Comparison of ENCODE assay signal across 8 cellular contexts in the genomic region with DNA sequence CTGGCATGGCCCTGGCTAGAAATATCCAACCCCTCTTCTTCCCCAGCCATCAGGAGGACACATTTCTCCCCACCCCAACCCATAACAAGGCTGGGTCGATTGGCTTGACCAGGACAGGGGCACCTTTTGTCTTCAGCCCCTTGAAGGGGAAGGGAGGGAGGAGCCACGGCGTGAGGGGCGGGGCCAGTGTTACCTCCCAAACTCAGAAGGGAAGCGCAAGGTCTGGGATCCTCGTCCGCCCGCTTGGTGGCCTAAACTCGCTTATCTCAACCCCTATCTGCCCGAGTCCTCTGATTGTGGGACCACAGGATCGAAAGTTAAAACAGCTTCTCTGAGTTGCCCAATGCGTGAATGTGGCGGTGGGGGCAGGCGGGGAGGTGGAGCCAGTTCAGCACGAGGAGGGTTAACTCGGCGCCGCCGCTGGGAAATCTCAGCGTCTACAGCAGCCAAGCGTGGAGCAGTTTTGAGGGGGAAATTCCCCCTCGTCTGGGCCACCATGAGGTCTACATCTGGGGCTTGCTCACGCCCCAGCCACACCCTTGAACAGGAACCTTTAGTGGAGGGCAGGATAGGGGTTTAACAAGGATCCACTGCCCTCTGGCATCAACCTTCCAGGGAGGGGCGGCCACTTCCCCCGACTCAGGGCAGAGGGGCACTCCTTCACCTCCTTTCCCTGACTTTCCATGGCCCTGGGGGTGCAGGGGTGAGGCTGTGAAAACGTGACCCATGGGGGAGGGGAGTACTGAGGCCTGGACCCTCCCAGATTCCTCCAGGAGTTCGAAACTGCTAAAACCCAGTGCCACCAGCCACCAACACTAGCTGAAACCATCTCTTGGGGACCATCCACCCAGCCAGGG. TPM values are rescaled to one million over a fixed set of nuclear protein-coding genes. Genes with fewer than 3 reads are reported as not detected.
DNase-seq lines count a peak whose midpoint lies in the region; ATAC-seq and TF ChIP-seq lines count a peak whose summit lies in the region.

No MANE protein-coding gene starts in this region.

- peak overlapping the region; percentile 95 for H3K27ac Mint-ChIP-seq in activated CD8-positive, alpha-beta T cell treated with anti-CD3 and anti-CD28 coated beads, Interleukin-2, amount 10 ng/mL, durations not matched to agents 7 days and 5 days
- peak overlapping the region; percentile 85 to 95 for H3K27ac Mint-ChIP-seq in stimulated activated naive CD8-positive, alpha-beta T cell treated with anti-CD3 and anti-CD28 coated beads, Interleukin-15, amount 100 ng/mL, for 72 hours

- peaks cover 19% of the 10 kb centered on the region for H3K79me2 ChIP-seq in DND-41 (ENCODE audit: insufficient read depth, low read length)

- H3K36me3 ChIP-seq in DND-41 (ENCODE audit: insufficient read depth, low read length) = peaks cover 19% of the 10 kb centered on the region

- no peak for TF ChIP-seq CTCF in DND-41 (IDR thresholded peaks at IDR 0.05; ENCODE audit: borderline replicate concordance, extremely low read depth, low read length, poor library complexity, severe bottlenecking)
- no peak for TF ChIP-seq CTCF in NB4 (IDR thresholded peaks at IDR 0.05; ENCODE audit: low read depth, low read length)

- peak; percentile 74 for DNase-seq in DND-41
- DNase-seq in NB4 (ENCODE audit: low read depth) = peak; percentile 96
- DNase-seq in activated CD8-positive, alpha-beta T cell treated with anti-CD3 and anti-CD28 coated beads, Interleukin-2, amount 10 ng/mL, durations not matched to agents 7 days and 5 days = peak; percentile 89
- peak; percentile 56 for DNase-seq in epidermal melanocyte (ENCODE audit: insufficient read length, low spot score)
- DNase-seq in myocyte (ENCODE audit: low read depth) = peak; percentile 58
- peak; percentile 65 to 80 for DNase-seq in stimulated activated naive CD8-positive, alpha-beta T cell treated with anti-CD3 and anti-CD28 coated beads, Interleukin-15, amount 100 ng/mL, for 72 hours
- DNase-seq in Ammon's horn (ENCODE audit: low spot score) = no peak

- CTCF ChIA-PET in activated CD8-positive, alpha-beta T cell treated with anti-CD3 and anti-CD28 coated beads, Interleukin-2, amount 10 ng/mL, durations not matched to agents 7 days and 5 days (lab: Charles Lee) = interaction anchor here (1.0 to 11.4 kb wide), 19 partner anchors 12 to 423 kb away, joined by 3 to 233 read pairs (median 19); a partner anchor contains a TSS

- peaks cover 41% of the 10 kb centered on the region for H3K36me3 Mint-ChIP-seq in activated CD8-positive, alpha-beta T cell treated with anti-CD3 and anti-CD28 coated beads, Interleukin-2, amount 10 ng/mL, durations not matched to agents 7 days and 5 days (ENCODE audit: low read depth)

- POLR2A ChIA-PET in activated CD8-positive, alpha-beta T cell treated with anti-CD3 and anti-CD28 coated beads, Interleukin-2, amount 10 ng/mL, durations not matched to agents 7 days and 5 days (lab: Charles Lee) = interaction anchor here (0.6 to 7.1 kb wide), 21 partner anchors 11 to 529 kb away, joined by 3 to 95 read pairs (median 5); a partner anchor contains a TSS

- peaks cover 53% of the 10 kb centered on the region for H3K4me1 Mint-ChIP-seq in activated CD8-positive, alpha-beta T cell treated with anti-CD3 and anti-CD28 coated beads, Interleukin-2, amount 10 ng/mL, durations not matched to agents 7 days and 5 days (ENCODE audit: low read depth)
- peaks cover 62% of the 10 kb centered on the region for H3K4me1 Mint-ChIP-seq in stimulated activated naive CD8-positive, alpha-beta T cell treated with anti-CD3 and anti-CD28 coated beads, Interleukin-15, amount 100 ng/mL, for 72 hours

- no peaks in the 10 kb centered on the region for H3K27me3 ChIP-seq in DND-41 (ENCODE audit: insufficient read depth, low read length, poor library complexity)

- no peaks in the 10 kb centered on the region for H3K9me3 Mint-ChIP-seq in activated CD8-positive, alpha-beta T cell treated with anti-CD3 and anti-CD28 coated beads, Interleukin-2, amount 10 ng/mL, durations not matched to agents 7 days and 5 days (ENCODE audit: insufficient read depth)
- no peaks in the 10 kb centered on the region for H3K9me3 Mint-ChIP-seq in stimulated activated naive CD8-positive, alpha-beta T cell treated with anti-CD3 and anti-CD28 coated beads, Interleukin-15, amount 100 ng/mL, for 72 hours

- peak overlapping the region; percentile 78 for H3K9ac ChIP-seq in DND-41 (ENCODE audit: low read depth, low read length)

- ATAC-seq in DND-41 (ENCODE audit: insufficient read depth, low read depth) = peak; percentile 41
- ATAC-seq in GM21723 (IDR thresholded peaks at IDR 0.05; ENCODE audit: unreplicated experiment) = peak; percentile 43
- peak; percentile 52 for ATAC-seq in activated CD8-positive, alpha-beta T cell treated with anti-CD3 and anti-CD28 coated beads, Interleukin-2, amount 10 ng/mL, durations not matched to agents 7 days and 5 days
- peak; percentile 63 for ATAC-seq in stimulated activated naive CD8-positive, alpha-beta T cell treated with anti-CD3 and anti-CD28 coated beads, Interleukin-15, amount 100 ng/mL, for 72 hours

- peak overlapping the region; percentile 91 for H3K4me3 Mint-ChIP-seq in activated CD8-positive, alpha-beta T cell treated with anti-CD3 and anti-CD28 coated beads, Interleukin-2, amount 10 ng/mL, durations not matched to agents 7 days and 5 days
- H3K4me3 Mint-ChIP-seq in stimulated activated naive CD8-positive, alpha-beta T cell treated with anti-CD3 and anti-CD28 coated beads, Interleukin-15, amount 100 ng/mL, for 72 hours = peak overlapping the region; percentile 85 to 92

- peaks cover 37% of the 10 kb centered on the region for H3K4me1 ChIP-seq in DND-41 (ENCODE audit: insufficient read depth, low read length)

- H3K9me3 ChIP-seq in DND-41 (ENCODE audit: insufficient read depth, low read length, severe bottlenecking) = no peaks in the 10 kb centered on the region

- peak overlapping the region; percentile 99 for H3K4me2 ChIP-seq in DND-41 (ENCODE audit: insufficient read depth, low read length)

- peak overlapping the region; percentile 89 for H2AFZ ChIP-seq in DND-41 (ENCODE audit: low read depth, low read length)

- H3K27me3 Mint-ChIP-seq in activated CD8-positive, alpha-beta T cell treated with anti-CD3 and anti-CD28 coated beads, Interleukin-2, amount 10 ng/mL, durations not matched to agents 7 days and 5 days (ENCODE audit: low read depth) = no peaks in the 10 kb centered on the region
- H3K27me3 Mint-ChIP-seq in stimulated activated naive CD8-positive, alpha-beta T cell treated with anti-CD3 and anti-CD28 coated beads, Interleukin-15, amount 100 ng/mL, for 72 hours = no peaks in the 10 kb centered on the region

- H3K4me3 ChIP-seq in DND-41 (ENCODE audit: low read depth in 1 of 2, low read length in 2 of 2) (peak overlapping the region; percentile 57 to 90; a peak in 3 of 4 replicates), NB4 (ENCODE audit: low read depth, low read length) (peak overlapping the region; percentile 84)

- H4K20me1 ChIP-seq in DND-41 (ENCODE audit: insufficient read depth, low read length) = peaks cover 4% of the 10 kb centered on the region; the same call in 1 of the 2 replicates

- peak; percentile 16 for TF ChIP-seq POLR2A in NB4 (IDR thresholded peaks at IDR 0.05; ENCODE audit: extremely low read depth, insufficient read length)

- peak overlapping the region; percentile 93 for H3K27ac ChIP-seq in DND-41 (ENCODE audit: low read length)

RNA-seq across cellular contexts. Expression of a gene that starts 0.7 kb away (rescaled TPM):
- total RNA-seq in activated CD8-positive, alpha-beta T cell treated with anti-CD3 and anti-CD28 coated beads, Interleukin-2, amount 10 ng/mL, durations not matched to agents 7 days and 5 days = 100 to 1,000 TPM; 189 TPM
- total RNA-seq in myocyte = 51.1 and 59.4 TPM in 2 replicates
- polyA plus RNA-seq in myocyte (2012) = 66.7 TPM

RNA-seq across cellular contexts. Expression of a gene that starts 17.9 kb away (rescaled TPM):
- under 1 TPM; 0.39 to 0.40 TPM for total RNA-seq in activated CD8-positive, alpha-beta T cell treated with anti-CD3 and anti-CD28 coated beads, Interleukin-2, amount 10 ng/mL, durations not matched to agents 7 days and 5 days
- total RNA-seq in myocyte = 40.0 and 53.8 TPM in 2 replicates
- polyA plus RNA-seq in myocyte (2012) = 703 TPM

RNA-seq across cellular contexts. Expression of a gene that starts 21.5 kb away (rescaled TPM):
- total RNA-seq in activated CD8-positive, alpha-beta T cell treated with anti-CD3 and anti-CD28 coated beads, Interleukin-2, amount 10 ng/mL, durations not matched to agents 7 days and 5 days = 10 to 100 TPM; 12.9 to 13.7 TPM
- total RNA-seq in myocyte = 50.6 and 76.7 TPM in 2 replicates
- 53.8 TPM for polyA plus RNA-seq in myocyte (2012)

RNA-seq across cellular contexts. Expression of a gene that starts 31.8 kb away (rescaled TPM):
- total RNA-seq in activated CD8-positive, alpha-beta T cell treated with anti-CD3 and anti-CD28 coated beads, Interleukin-2, amount 10 ng/mL, durations not matched to agents 7 days and 5 days = 10 to 100 TPM; 56.4 to 56.9 TPM
- 9.9 and 19.1 TPM in 2 replicates for total RNA-seq in myocyte
- 4.3 TPM for polyA plus RNA-seq in myocyte (2012)

RNA-seq across cellular contexts. Expression of a gene that starts 37.0 kb away (rescaled TPM):
- not detected for total RNA-seq in activated CD8-positive, alpha-beta T cell treated with anti-CD3 and anti-CD28 coated beads, Interleukin-2, amount 10 ng/mL, durations not matched to agents 7 days and 5 days
- total RNA-seq in myocyte = not detected in 2 replicates
- 0.77 TPM for polyA plus RNA-seq in myocyte (2012)

Comparison
In these comparisons a context has a peak if more than half of its experiments do, and no peak if none do; other contexts are left out.
1. RNA of a gene that starts 17.9 kb away (total RNA-seq): 40.0 to 53.8 TPM in myocyte; 0.39 to 0.40 TPM in activated CD8-positive, alpha-beta T cell treated with anti-CD3 and anti-CD28 coated beads, Interleukin-2, amount 10 ng/mL, durations not matched to agents 7 days and 5 days; every median in the first group is over 10 times any median in the second.
2. Peak in every context shown above with its lines, with median percentiles within 50 percentile points of each other: ATAC-seq.